ENCODE assay signal across 14 cellular contexts in genomic region chr5:90227688-90228087, GRCh38.
"Had no signal": no experiment of that assay in that cellular context is flagged by ENCODE, and none has a peak within 500 bp of the region (broad histone marks: within the 10 kb centered on the region; RNA-seq: fewer than 3 reads in every experiment).

No MANE protein-coding gene starts in this region.

- H3K36me3 Mint-ChIP-seq: activated naive CD4-positive, alpha-beta T cell treated with anti-CD3 and anti-CD28 coated beads, Interleukin-2, amount 50 U/mL, for 72 hours had no signal

- H3K4me3 Mint-ChIP-seq: effector memory CD8-positive, alpha-beta T cell; neural crest cell had no signal

- H3K9me3 Mint-ChIP-seq: activated naive CD4-positive, alpha-beta T cell treated with anti-CD3 and anti-CD28 coated beads, Interleukin-2, amount 50 U/mL, for 72 hours; neural crest cell had no signal

- ATAC-seq: activated naive CD4-positive, alpha-beta T cell treated with anti-CD3 and anti-CD28 coated beads, Interleukin-2, amount 50 U/mL, for 72 hours; effector memory CD8-positive, alpha-beta T cell; left lobe of liver had no signal

- H3K27me3 Mint-ChIP-seq: effector memory CD8-positive, alpha-beta T cell had no signal

- H3K27ac ChIP-seq: epithelial cell of prostate, parathyroid adenoma, skin epidermis had no signal

- H3K9ac ChIP-seq: parathyroid adenoma had no signal

- H3K4me3 ChIP-seq: skin epidermis had no signal

- H3K27ac Mint-ChIP-seq: effector memory CD8-positive, alpha-beta T cell had no signal

- H3K4me1 ChIP-seq: parathyroid adenoma had no signal

- DNase-seq: activated CD4-positive, alpha-beta T cell treated with anti-CD3 and anti-CD28 coated beads, Interleukin-2, amount 50 U/mL, for 1 hour; activated effector memory CD4-positive, alpha-beta T cell treated with Interleukin-2 at 50 U/mL for 16 hours; activated T-cell treated with anti-CD3 and anti-CD28 coated beads, Interleukin-2, amount 50 U/mL, for 1 hour; effector memory CD8-positive, alpha-beta T cell; hippocampal formation; mesenchymal stem cell; T-helper 2 cell; trophoblast cell had no signal
